In the genomic region with DNA sequence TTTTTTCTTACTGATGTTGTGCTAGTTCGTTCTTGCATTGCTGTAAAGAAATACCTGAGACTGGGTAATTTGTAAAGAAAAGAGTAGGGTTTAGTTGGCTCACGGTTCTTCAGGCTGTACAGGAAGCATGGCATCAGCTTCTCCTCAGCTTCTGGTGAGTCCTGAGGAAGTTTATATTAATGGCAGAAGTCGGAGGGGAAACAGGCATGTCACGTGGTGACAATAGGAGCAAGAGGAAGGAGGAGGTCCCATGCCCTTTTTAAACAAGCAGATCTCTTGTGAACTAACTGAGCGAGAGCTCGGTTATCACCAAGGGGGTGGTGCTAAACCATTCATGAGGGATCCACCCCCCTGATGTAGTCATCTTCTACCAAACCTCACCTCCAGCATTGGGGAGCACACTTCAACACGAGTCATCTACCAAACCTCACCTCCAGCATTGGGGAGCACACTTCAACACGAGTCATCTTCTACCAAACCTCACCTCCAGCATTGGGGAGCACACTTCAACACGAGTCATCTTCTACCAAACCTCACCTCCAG, we compare ENCODE assay signal across 8 cellular contexts. TPM values are rescaled to one million over a fixed set of nuclear protein-coding genes. Genes with fewer than 3 reads are reported as not detected.
DNase-seq lines count a peak whose midpoint lies in the region; ATAC-seq lines count a peak whose summit lies in the region.
"Not testable (repeated sequence)": the region's sequence is repeated elsewhere in the genome, so short reads cannot be mapped to it uniquely, and the experiment has no call there.
"Had no signal": no experiment of that assay in that cellular context is flagged by ENCODE, and none has a peak within 500 bp of the region (broad histone marks: within the 10 kb centered on the region; RNA-seq: fewer than 3 reads in every experiment).

No MANE protein-coding gene starts in this region.

- peak; percentile 64 for DNase-seq in Ammon's horn (ENCODE audit: low spot score)
- peak; percentile 7 for DNase-seq in RKO (ENCODE audit: low spot score)
- not testable (repeated sequence) for DNase-seq in activated CD4-positive, alpha-beta T cell treated with anti-CD3 and anti-CD28 coated beads, Interleukin-2, amount 10 ng/mL, durations not matched to agents 24 days and 14 days; activated naive CD8-positive, alpha-beta T cell treated with anti-CD3 and anti-CD28 coated beads, Interleukin-2, amount 50 U/mL, for 24 hours; left ventricle myocardium superior
- peak; percentile 62 for DNase-seq in pons (ENCODE audit: low spot score)

- peaks cover 27% of the 10 kb centered on the region for H3K36me3 Mint-ChIP-seq in activated CD4-positive, alpha-beta T cell treated with anti-CD3 and anti-CD28 coated beads, Interleukin-2, amount 10 ng/mL, durations not matched to agents 24 days and 14 days (ENCODE audit: low read depth)
- not testable (repeated sequence) for H3K36me3 Mint-ChIP-seq in activated T-helper 17 cell treated with anti-CD3 and anti-CD28 coated beads, Interleukin-2, amount 50 U/mL, for 72 hours (ENCODE audit: low read depth)
- H3K36me3 Mint-ChIP-seq in activated naive CD8-positive, alpha-beta T cell treated with anti-CD3 and anti-CD28 coated beads, Interleukin-2, amount 50 U/mL, for 24 hours (ENCODE audit: low read depth) = peaks cover 15% of the 10 kb centered on the region

- peak; percentile 62 for ATAC-seq in activated T-helper 17 cell treated with anti-CD3 and anti-CD28 coated beads, Interleukin-2, amount 50 U/mL, for 72 hours (replicated peaks)
- ATAC-seq in activated naive CD8-positive, alpha-beta T cell treated with anti-CD3 and anti-CD28 coated beads, Interleukin-2, amount 50 U/mL, for 24 hours = not testable (repeated sequence)
- peak; percentile 21 for ATAC-seq in left ventricle myocardium superior

- H3K9me3 Mint-ChIP-seq in activated CD4-positive, alpha-beta T cell treated with anti-CD3 and anti-CD28 coated beads, Interleukin-2, amount 10 ng/mL, durations not matched to agents 24 days and 14 days = peaks cover 12% of the 10 kb centered on the region
- not testable (repeated sequence) for H3K9me3 Mint-ChIP-seq in activated T-helper 17 cell treated with anti-CD3 and anti-CD28 coated beads, Interleukin-2, amount 50 U/mL, for 72 hours
- H3K9me3 Mint-ChIP-seq in activated naive CD8-positive, alpha-beta T cell treated with anti-CD3 and anti-CD28 coated beads, Interleukin-2, amount 50 U/mL, for 24 hours = peaks cover 12% of the 10 kb centered on the region

- H3K4me1 Mint-ChIP-seq in activated CD4-positive, alpha-beta T cell treated with anti-CD3 and anti-CD28 coated beads, Interleukin-2, amount 10 ng/mL, durations not matched to agents 24 days and 14 days = peaks cover 15% of the 10 kb centered on the region
- H3K4me1 Mint-ChIP-seq in activated T-helper 17 cell treated with anti-CD3 and anti-CD28 coated beads, Interleukin-2, amount 50 U/mL, for 72 hours = peaks cover 18% of the 10 kb centered on the region
- peaks cover 29% of the 10 kb centered on the region for H3K4me1 Mint-ChIP-seq in activated naive CD8-positive, alpha-beta T cell treated with anti-CD3 and anti-CD28 coated beads, Interleukin-2, amount 50 U/mL, for 24 hours

- not testable (repeated sequence) for H3K27me3 Mint-ChIP-seq in activated CD4-positive, alpha-beta T cell treated with anti-CD3 and anti-CD28 coated beads, Interleukin-2, amount 10 ng/mL, durations not matched to agents 24 days and 14 days; activated T-helper 17 cell treated with anti-CD3 and anti-CD28 coated beads, Interleukin-2, amount 50 U/mL, for 72 hours; activated naive CD8-positive, alpha-beta T cell treated with anti-CD3 and anti-CD28 coated beads, Interleukin-2, amount 50 U/mL, for 24 hours

- peak overlapping the region; percentile 60 for H3K27ac Mint-ChIP-seq in activated CD4-positive, alpha-beta T cell treated with anti-CD3 and anti-CD28 coated beads, Interleukin-2, amount 10 ng/mL, durations not matched to agents 24 days and 14 days
- H3K27ac Mint-ChIP-seq in activated T-helper 17 cell treated with anti-CD3 and anti-CD28 coated beads, Interleukin-2, amount 50 U/mL, for 72 hours = peak overlapping the region; percentile 75
- H3K27ac Mint-ChIP-seq in activated naive CD8-positive, alpha-beta T cell treated with anti-CD3 and anti-CD28 coated beads, Interleukin-2, amount 50 U/mL, for 24 hours = peak overlapping the region; percentile 54

- intact Hi-C loops in activated CD4-positive, alpha-beta T cell treated with anti-CD3 and anti-CD28 coated beads, Interleukin-2, amount 10 ng/mL, durations not matched to agents 24 days and 14 days (cut with micrococcal nuclease); left ventricle myocardium superior (cut with micrococcal nuclease): not testable (repeated sequence)

- not testable (repeated sequence) for H3K4me3 Mint-ChIP-seq in activated CD4-positive, alpha-beta T cell treated with anti-CD3 and anti-CD28 coated beads, Interleukin-2, amount 10 ng/mL, durations not matched to agents 24 days and 14 days; activated T-helper 17 cell treated with anti-CD3 and anti-CD28 coated beads, Interleukin-2, amount 50 U/mL, for 72 hours; activated naive CD8-positive, alpha-beta T cell treated with anti-CD3 and anti-CD28 coated beads, Interleukin-2, amount 50 U/mL, for 24 hours

RNA-seq across cellular contexts. Expression of a gene that starts 13.9 kb away (rescaled TPM):
- 3.9 and 4.2 TPM in 2 replicates for total RNA-seq in activated CD4-positive, alpha-beta T cell treated with anti-CD3 and anti-CD28 coated beads, Interleukin-2, amount 10 ng/mL, durations not matched to agents 24 days and 14 days
- 10 to 100 TPM; 13.9 to 35.1 TPM for total RNA-seq in activated T-helper 17 cell treated with anti-CD3 and anti-CD28 coated beads, Interleukin-2, amount 50 U/mL, for 72 hours
- 13.2 TPM for total RNA-seq in left ventricle myocardium superior
- total RNA-seq: Caco-2 had no signal
